Comparison of ENCODE assay signal across 21 cellular contexts in the genomic region with DNA sequence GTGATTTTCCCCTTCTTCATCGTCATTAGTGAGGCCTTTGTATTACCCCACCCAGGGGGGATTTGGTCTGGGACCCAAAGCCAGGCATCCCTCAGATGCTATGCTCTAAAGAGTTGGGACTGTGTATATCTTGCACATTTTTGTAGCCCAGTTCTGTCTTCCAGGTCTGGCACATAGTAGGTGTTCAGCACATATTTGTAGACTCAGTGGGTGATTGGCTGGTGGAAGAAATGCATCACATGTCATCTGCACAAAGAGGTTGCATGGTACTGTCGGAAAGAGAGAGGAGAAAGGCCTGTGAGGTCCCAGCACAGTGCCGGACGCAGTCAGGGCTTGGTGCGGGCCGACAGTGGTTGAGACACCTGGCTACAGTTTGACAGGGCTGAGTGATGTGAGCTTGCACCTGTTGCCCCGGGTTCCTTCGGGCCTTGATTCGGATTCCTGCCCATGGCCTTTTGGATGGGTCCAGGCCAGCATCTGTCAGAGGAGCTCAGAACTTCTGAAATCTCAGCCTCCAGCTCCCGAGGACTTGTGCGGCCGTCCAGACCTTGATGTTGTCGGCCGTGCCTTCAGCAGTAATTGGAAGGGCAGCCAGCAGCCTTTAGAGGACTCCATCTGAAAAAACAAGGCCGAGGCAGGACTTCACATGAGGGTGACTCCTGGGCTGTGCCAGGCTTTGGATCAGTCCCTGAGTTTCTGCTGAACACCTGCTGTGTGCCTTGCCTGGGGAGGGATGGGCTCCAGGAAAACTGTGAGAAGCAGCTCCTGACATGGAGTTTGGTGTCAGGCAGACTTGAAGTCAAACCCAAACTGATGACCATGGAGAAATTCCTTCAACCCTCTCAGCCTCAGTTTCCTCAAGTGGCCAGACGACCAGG. TPM values are rescaled to one million over a fixed set of nuclear protein-coding genes. Genes with fewer than 3 reads are reported as not detected.
"Had no signal": no experiment of that assay in that cellular context is flagged by ENCODE, and none has a peak within 500 bp of the region (broad histone marks: within the 10 kb centered on the region; RNA-seq: fewer than 3 reads in every experiment).

No MANE protein-coding gene starts in this region.

- H3K4me3 ChIP-seq: esophagus squamous epithelium, hepatocyte, lung, right atrium auricular region, sigmoid colon, smooth muscle cell, upper lobe of left lung, uterus had no signal

- H3K79me2 ChIP-seq: hepatocyte had no signal

- H2AFZ ChIP-seq: hepatocyte had no signal

- H3K9me3 ChIP-seq: esophagus squamous epithelium, right atrium auricular region, sigmoid colon, upper lobe of left lung, uterus had no signal

- H3K4me2 ChIP-seq: hepatocyte, smooth muscle cell had no signal

- H3K4me1 ChIP-seq: right atrium auricular region, sigmoid colon, upper lobe of left lung, uterus had no signal

- ATAC-seq: left colon, left ventricle myocardium superior, natural killer cell had no signal

- DNase-seq: cerebellar nuclear complex; esophagus squamous epithelium; foreskin fibroblast; head of caudate nucleus; left colon; left ventricle myocardium superior; natural killer cell; sigmoid colon; stimulated activated CD4-positive, alpha-beta T cell treated with anti-CD3 and anti-CD28 coated beads, Interleukin-2, amount 100 ng/mL, for 48 hours; stimulated activated naive CD4-positive, alpha-beta T cell treated with Interleukin-2 at 50 U/mL for 16 hours; upper lobe of left lung; uterus had no signal

- H3K27me3 ChIP-seq: hepatocyte, right atrium auricular region, sigmoid colon, upper lobe of left lung, uterus had no signal

- H3K36me3 ChIP-seq: esophagus squamous epithelium, right atrium auricular region, sigmoid colon, upper lobe of left lung, uterus had no signal

- FAIRE-seq: colon had no signal

- H3K27ac ChIP-seq: esophagus squamous epithelium, hepatocyte, right atrium auricular region, sigmoid colon, upper lobe of left lung, uterus had no signal

RNA-seq across cellular contexts. Expression of a gene that starts 40.9 kb away (rescaled TPM):
- total RNA-seq: hepatocyte, left ventricle myocardium superior, lung, mesenteric fat pad, mononuclear cell, natural killer cell, neural crest cell, pulmonary artery endothelial cell, right atrium auricular region, sigmoid colon, upper lobe of left lung had no signal
- polyA plus RNA-seq: hepatocyte, smooth muscle cell had no signal

RNA-seq across cellular contexts. Expression of a gene that starts 44.8 kb away (rescaled TPM):
- total RNA-seq: pulmonary artery endothelial cell, smooth muscle cell had no signal
- polyA plus RNA-seq: smooth muscle cell had no signal
